In genomic region chr4:173859091-173859713, GRCh38 we compare ENCODE assay signal across 26 cellular contexts.
DNase-seq lines count a peak whose midpoint lies in the region; ATAC-seq and TF ChIP-seq lines count a peak whose summit lies in the region.
"Had no signal": no experiment of that assay in that cellular context is flagged by ENCODE, and none has a peak within 500 bp of the region (broad histone marks: within the 10 kb centered on the region; RNA-seq: fewer than 3 reads in every experiment).

No MANE protein-coding gene starts in this region.

- H3K9me3 ChIP-seq in left ventricle myocardium inferior (replicated peaks) (peaks cover 7% of the 10 kb centered on the region), mesodermal cell (ENCODE audit: control insufficient read depth, low read length) (peaks cover 6% of the 10 kb centered on the region), WERI-Rb-1 (ENCODE audit: severe bottlenecking) (no peaks in the 10 kb centered on the region)

- H3K4me3 Mint-ChIP-seq in stimulated activated naive CD8-positive, alpha-beta T cell treated with anti-CD3 and anti-CD28 coated beads, Interleukin-15, amount 100 ng/mL, for 72 hours, result no peak overlapping the region
- H3K4me3 Mint-ChIP-seq: CD4-positive, CD25-positive, alpha-beta regulatory T cell had no signal

- intact Hi-C loops in left ventricle myocardium superior (cut with micrococcal nuclease), result no loop called here
- intact Hi-C loops in left ventricle myocardium inferior (cut with micrococcal nuclease), result no loop called here

- no peak overlapping the region for H3K27ac ChIP-seq in left ventricle myocardium inferior (replicated peaks)
- peak overlapping the region; percentile 47 for H3K27ac ChIP-seq in mesodermal cell (ENCODE audit: low read depth, low read length, severe bottlenecking)
- no peak overlapping the region for H3K27ac ChIP-seq in WERI-Rb-1
- H3K27ac ChIP-seq: PC-9, SK-N-MC had no signal

- no peaks in the 10 kb centered on the region for H3K4me1 Mint-ChIP-seq in stimulated activated naive CD8-positive, alpha-beta T cell treated with anti-CD3 and anti-CD28 coated beads, Interleukin-15, amount 100 ng/mL, for 72 hours
- H3K4me1 Mint-ChIP-seq: CD4-positive, CD25-positive, alpha-beta regulatory T cell had no signal

- H3K36me3 ChIP-seq in left ventricle myocardium inferior (no peaks in the 10 kb centered on the region), mesodermal cell (ENCODE audit: control insufficient read depth, insufficient read depth, low read length) (no peaks in the 10 kb centered on the region), WERI-Rb-1 (no peaks in the 10 kb centered on the region)

- H3K4me1 ChIP-seq in left ventricle myocardium inferior, result peaks cover 5% of the 10 kb centered on the region
- H3K4me1 ChIP-seq in mesodermal cell (ENCODE audit: control insufficient read depth, insufficient read depth, low read length, poor library complexity, severe bottlenecking), result no peaks in the 10 kb centered on the region
- H3K4me1 ChIP-seq: BE2C had no signal

- DNase-seq in left ventricle myocardium superior, result no peak
- DNase-seq in left ventricle myocardium inferior, result no peak
- DNase-seq in choroid plexus epithelial cell (ENCODE audit: low read depth), result peak; percentile 4
- no peak for DNase-seq in stimulated activated naive CD8-positive, alpha-beta T cell treated with anti-CD3 and anti-CD28 coated beads, Interleukin-15, amount 100 ng/mL, for 72 hours
- DNase-seq in WERI-Rb-1, result no peak
- no peak for DNase-seq in T-helper 2 cell
- DNase-seq: 8988T; ACHN; BE2C; CD4-positive, CD25-positive, alpha-beta regulatory T cell; H7; KBM-7; MV-4-11; NCI-H1105; NCI-H1436 treated with DMSO at 0.1 percent for 48 hours; NCI-H187 treated with DMSO at 0.1 percent for 48 hours; NCI-H2171 treated with DMSO at 0.1 percent for 48 hours; NCI-H446; NCI-H526; NCI-H82; NK-92 treated with Interleukin-12 subunit alpha and Interleukin-12 subunit beta, amount 100 ng/mL, for 24 hours; PC-9; RPMI8226; SHP77 treated with DMSO at 0.1 percent for 48 hours had no signal

- H3K27ac Mint-ChIP-seq in stimulated activated naive CD8-positive, alpha-beta T cell treated with anti-CD3 and anti-CD28 coated beads, Interleukin-15, amount 100 ng/mL, for 72 hours, result no peak overlapping the region
- H3K27ac Mint-ChIP-seq: CD4-positive, CD25-positive, alpha-beta regulatory T cell had no signal

- H3K27me3 Mint-ChIP-seq in stimulated activated naive CD8-positive, alpha-beta T cell treated with anti-CD3 and anti-CD28 coated beads, Interleukin-15, amount 100 ng/mL, for 72 hours, result no peaks in the 10 kb centered on the region

- H3K9me3 Mint-ChIP-seq in stimulated activated naive CD8-positive, alpha-beta T cell treated with anti-CD3 and anti-CD28 coated beads, Interleukin-15, amount 100 ng/mL, for 72 hours, result peaks cover 9 to 15% of the 10 kb centered on the region in 2 donors

- H3K27me3 ChIP-seq in left ventricle myocardium inferior (ENCODE audit: low read depth) (no peaks in the 10 kb centered on the region), WERI-Rb-1 (ENCODE audit: insufficient read depth, low read depth, severe bottlenecking) (no peaks in the 10 kb centered on the region)
- H3K27me3 ChIP-seq: BE2C had no signal

- WGBS in mesodermal cell (ENCODE audit: insufficient coverage in 2 of 2), 2 experiments, result 77 to 78% methylated on average over 3 of the region's 6 CpGs

- no peak overlapping the region for H3K4me3 ChIP-seq in left ventricle myocardium inferior
- H3K4me3 ChIP-seq in choroid plexus epithelial cell (ENCODE audit: low read depth, low read length), result no peak overlapping the region
- H3K4me3 ChIP-seq in mesodermal cell (ENCODE audit: extremely low read depth, insufficient read depth, low read length, poor library complexity, severe bottlenecking), result no peak overlapping the region
- no peak overlapping the region for H3K4me3 ChIP-seq in WERI-Rb-1 (ENCODE audit: low read depth, low read length)
- H3K4me3 ChIP-seq: PC-9, SK-N-MC had no signal

- ATAC-seq in left ventricle myocardium superior, result peak; percentile 52
- no peak for ATAC-seq in stimulated activated naive CD8-positive, alpha-beta T cell treated with anti-CD3 and anti-CD28 coated beads, Interleukin-15, amount 100 ng/mL, for 72 hours

- TF ChIP-seq CTCF in left ventricle myocardium inferior (IDR thresholded peaks at IDR 0.05; ENCODE audit: borderline replicate concordance) (no peak), choroid plexus epithelial cell (conservative IDR thresholded peaks at IDR 0.05; ENCODE audit: low read depth, low read length) (no peak), WERI-Rb-1 (IDR thresholded peaks at IDR 0.05; ENCODE audit: low read depth, low read length) (no peak)
